Comparison of ENCODE assay signal across 18 cellular contexts in the genomic region with DNA sequence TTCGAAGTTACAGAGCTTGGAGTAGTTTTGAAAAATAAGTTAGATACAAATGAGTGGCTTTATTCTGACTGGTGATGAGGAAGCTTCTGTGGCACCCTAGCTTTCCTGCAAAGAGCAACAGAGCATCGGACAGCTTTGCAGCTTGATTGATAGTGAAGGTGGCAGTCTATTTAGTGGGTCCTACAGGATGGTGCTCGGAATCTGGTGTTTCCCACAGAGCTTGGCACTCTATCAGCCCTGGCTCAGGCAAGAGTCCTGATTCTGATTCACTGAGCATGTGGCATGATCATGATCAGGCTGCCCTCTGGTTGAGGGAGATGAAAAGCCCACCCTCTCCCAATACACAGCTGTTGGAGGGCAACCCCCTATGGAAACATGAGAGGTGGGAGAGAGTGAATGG.
"Had no signal": no experiment of that assay in that cellular context is flagged by ENCODE, and none has a peak within 500 bp of the region (broad histone marks: within the 10 kb centered on the region; RNA-seq: fewer than 3 reads in every experiment).

No MANE protein-coding gene starts in this region.

- H3K27ac Mint-ChIP-seq: activated CD4-positive, alpha-beta T cell treated with anti-CD3 and anti-CD28 coated beads for 36 hours; activated naive CD4-positive, alpha-beta T cell treated with anti-CD3 and anti-CD28 coated beads, Interleukin-2, amount 10 ng/mL, durations not matched to agents 7 days and 5 days; activated naive CD8-positive, alpha-beta T cell treated with anti-CD3 and anti-CD28 coated beads, Interleukin-2, amount 10 ng/mL, durations not matched to agents 7 days and 5 days; T-helper 2 cell treated with Interferon-gamma antibody and Interleukin-4, amounts not matched to agents 5 μg/mL and 100 μg/mL, for 36 hours had no signal

- ATAC-seq: activated CD4-positive, alpha-beta T cell treated with anti-CD3 and anti-CD28 coated beads for 36 hours; left ventricle myocardium superior; upper lobe of right lung had no signal

- H3K36me3 Mint-ChIP-seq: activated naive CD4-positive, alpha-beta T cell treated with anti-CD3 and anti-CD28 coated beads, Interleukin-2, amount 10 ng/mL, durations not matched to agents 7 days and 5 days; activated naive CD8-positive, alpha-beta T cell treated with anti-CD3 and anti-CD28 coated beads, Interleukin-2, amount 10 ng/mL, durations not matched to agents 7 days and 5 days had no signal

- H3K4me3 Mint-ChIP-seq: activated CD4-positive, alpha-beta T cell treated with anti-CD3 and anti-CD28 coated beads for 36 hours; activated naive CD4-positive, alpha-beta T cell treated with anti-CD3 and anti-CD28 coated beads, Interleukin-2, amount 10 ng/mL, durations not matched to agents 7 days and 5 days; activated naive CD8-positive, alpha-beta T cell treated with anti-CD3 and anti-CD28 coated beads, Interleukin-2, amount 10 ng/mL, durations not matched to agents 7 days and 5 days; T-helper 2 cell treated with Interferon-gamma antibody and Interleukin-4, amounts not matched to agents 5 μg/mL and 100 μg/mL, for 36 hours had no signal

- H3K27me3 Mint-ChIP-seq: activated CD4-positive, alpha-beta T cell treated with anti-CD3 and anti-CD28 coated beads for 36 hours had no signal

- H3K9me3 Mint-ChIP-seq: activated naive CD4-positive, alpha-beta T cell treated with anti-CD3 and anti-CD28 coated beads, Interleukin-2, amount 10 ng/mL, durations not matched to agents 7 days and 5 days; activated naive CD8-positive, alpha-beta T cell treated with anti-CD3 and anti-CD28 coated beads, Interleukin-2, amount 10 ng/mL, durations not matched to agents 7 days and 5 days; T-helper 2 cell treated with Interferon-gamma antibody and Interleukin-4, amounts not matched to agents 5 μg/mL and 100 μg/mL, for 36 hours had no signal

- DNase-seq: activated CD4-positive, alpha-beta T cell treated with anti-CD3 and anti-CD28 coated beads for 36 hours; activated CD4-positive, CD25-positive, alpha-beta regulatory T cell; activated effector memory CD4-positive, alpha-beta T cell treated with anti-CD3 and anti-CD28 coated beads, Interleukin-2, amount 50 U/mL, for 16 hours; activated naive CD4-positive, alpha-beta T cell treated with anti-CD3 and anti-CD28 coated beads, Interleukin-2, amount 10 ng/mL, durations not matched to agents 7 days and 5 days; activated naive CD8-positive, alpha-beta T cell treated with anti-CD3 and anti-CD28 coated beads, Interleukin-2, amount 10 ng/mL, durations not matched to agents 7 days and 5 days; activated T-cell treated with anti-CD3 and anti-CD28 coated beads for 4 hours; central memory CD4-positive, alpha-beta T cell; dermis blood vessel endothelial cell; effector CD4-positive, alpha-beta T cell; esophagus squamous epithelium; glutamatergic neuron; left ventricle myocardium superior; ovary; stimulated activated naive CD4-positive, alpha-beta T cell; T-helper 1 cell; tibial artery; upper lobe of right lung had no signal

- H3K4me1 Mint-ChIP-seq: activated CD4-positive, alpha-beta T cell treated with anti-CD3 and anti-CD28 coated beads for 36 hours; activated naive CD4-positive, alpha-beta T cell treated with anti-CD3 and anti-CD28 coated beads, Interleukin-2, amount 10 ng/mL, durations not matched to agents 7 days and 5 days; activated naive CD8-positive, alpha-beta T cell treated with anti-CD3 and anti-CD28 coated beads, Interleukin-2, amount 10 ng/mL, durations not matched to agents 7 days and 5 days had no signal
